In genomic region chr1:117346206-117346928, GRCh38 we compare ENCODE assay signal across 13 cellular contexts. TPM values are rescaled to one million over a fixed set of nuclear protein-coding genes. Genes with fewer than 3 reads are reported as not detected.
A peak's percentile ranks its signal among the peaks of the same experiment; 100 is the strongest.
DNase-seq lines count a peak whose midpoint lies in the region; ATAC-seq lines count a peak whose summit lies in the region.
"Had no signal": no experiment of that assay in that cellular context is flagged by ENCODE, and none has a peak within 500 bp of the region (broad histone marks: within the 10 kb centered on the region; RNA-seq: fewer than 3 reads in every experiment).

No MANE protein-coding gene starts in this region.

- H3K4me3 Mint-ChIP-seq in effector memory CD8-positive, alpha-beta T cell, result no peak overlapping the region

- ATAC-seq in effector memory CD8-positive, alpha-beta T cell (replicated peaks), result peak; percentile 39
- ATAC-seq in GM19035 (IDR thresholded peaks at IDR 0.05; ENCODE audit: unreplicated experiment), result no peak
- ATAC-seq: lower lobe of right lung had no signal

- DNase-seq in DMS53 (lab: John Stamatoyannopoulos, UW), result peak; percentile 11
- no peak for DNase-seq in DMS53 treated with DMSO at 0.1 percent for 48 hours (lab: John Stamatoyannopoulos, UW; ENCODE audit: unreplicated experiment)
- DNase-seq in DMS153 (lab: John Stamatoyannopoulos, UW), result peak; percentile 91
- peak; percentile 72 to 83 for DNase-seq in NCI-H1930 (lab: John Stamatoyannopoulos, UW)
- DNase-seq in effector memory CD8-positive, alpha-beta T cell, result no peak
- no peak for DNase-seq in HuH-7 (ENCODE audit: low spot score)
- DNase-seq in SJCRH30, result no peak
- DNase-seq: Calu3, lower lobe of right lung, NCI-H1048 had no signal

- H3K36me3 ChIP-seq in SJCRH30, result no peaks in the 10 kb centered on the region
- H3K36me3 ChIP-seq: lower lobe of right lung had no signal

- no peaks in the 10 kb centered on the region for H3K27me3 ChIP-seq in SJCRH30

- peaks cover 0 to 2% of the 10 kb centered on the region in 2 donors for H3K4me1 Mint-ChIP-seq in effector memory CD8-positive, alpha-beta T cell (ENCODE audit: low read depth in 2 of 2)

- H3K9me3 Mint-ChIP-seq in effector memory CD8-positive, alpha-beta T cell, result no peaks in the 10 kb centered on the region

- no peak overlapping the region for H3K27ac Mint-ChIP-seq in effector memory CD8-positive, alpha-beta T cell

- no peaks in the 10 kb centered on the region for H3K36me3 Mint-ChIP-seq in effector memory CD8-positive, alpha-beta T cell (ENCODE audit: insufficient read depth)

- H3K4me3 ChIP-seq in SJCRH30, result no peak overlapping the region
- H3K4me3 ChIP-seq: lower lobe of right lung, skin epidermis had no signal

- peaks cover 9% of the 10 kb centered on the region for H3K4me1 ChIP-seq in SJCRH30
- H3K4me1 ChIP-seq: lower lobe of right lung had no signal

- peaks cover 6 to 8% of the 10 kb centered on the region in 2 donors for H3K27me3 Mint-ChIP-seq in effector memory CD8-positive, alpha-beta T cell

- no peaks in the 10 kb centered on the region for H3K9me3 ChIP-seq in SJCRH30 (replicated peaks)
- H3K9me3 ChIP-seq: lower lobe of right lung had no signal

- H3K27ac ChIP-seq in SJCRH30, result no peak overlapping the region
- H3K27ac ChIP-seq: 22Rv1, lower lobe of right lung, skin epidermis had no signal

RNA-seq across cellular contexts. Expression of gene MAN1A2, which starts 20.9 kb away (rescaled TPM):
- total RNA-seq in SJCRH30 (2014; rRNA removed; shearing (Covaris generic)), result 68.0 and 74.2 TPM in 2 replicates

Comparison
In these comparisons a context has a peak if more than half of its experiments do, and no peak if none do; other contexts are left out.
1. DNase-seq: peak in DMS53 (single experiment), DMS153 (single experiment) and NCI-H1930 (2 of 2); none in DMS53 treated with DMSO at 0.1 percent for 48 hours (single experiment), effector memory CD8-positive, alpha-beta T cell (0 of 3), HuH-7 (single experiment) and SJCRH30 (0 of 2).